In genomic region chr18:35991696-35992095, GRCh38 we compare ENCODE assay signal across 22 cellular contexts.
"Had no signal": no experiment of that assay in that cellular context is flagged by ENCODE, and none has a peak within 500 bp of the region (broad histone marks: within the 10 kb centered on the region; RNA-seq: fewer than 3 reads in every experiment).

No MANE protein-coding gene starts in this region.

- DNase-seq: KBM-7, MV-4-11, NCI-H1092, NCI-H1105 treated with DMSO at 0.1 percent for 48 hours, NCI-H1417 treated with DMSO at 0.1 percent for 48 hours, NCI-H146, NCI-H187, NCI-H2029, NCI-H2171 treated with DMSO at 0.1 percent for 48 hours, NCI-H345, NCI-H446 treated with DMSO at 0.1 percent for 48 hours, NCI-H510A treated with DMSO at 0.1 percent for 48 hours, NCI-H69, NCI-H774, Right ventricle myocardium superior, RPMI8226, SIG-M5, T-helper 1 cell, T-helper 17 cell had no signal

- H3K36me3 ChIP-seq: SJSA1 had no signal

- H3K9me3 ChIP-seq: SJSA1 had no signal

- H3K4me1 ChIP-seq: SJSA1 had no signal

- H3K4me3 ChIP-seq: SJSA1, SK-N-MC had no signal

- H3K27me3 ChIP-seq: SJSA1 had no signal

- FAIRE-seq: RCC 7860 had no signal
